ENCODE assay signal across 17 cellular contexts in genomic region chr20:35115606-35116005, GRCh38. TPM values are rescaled to one million over a fixed set of nuclear protein-coding genes. Genes with fewer than 3 reads are reported as not detected.
DNase-seq lines count a peak whose midpoint lies in the region; ATAC-seq and TF ChIP-seq lines count a peak whose summit lies in the region.
"Had no signal": no experiment of that assay in that cellular context is flagged by ENCODE, and none has a peak within 500 bp of the region (broad histone marks: within the 10 kb centered on the region; RNA-seq: fewer than 3 reads in every experiment).

No MANE protein-coding gene starts in this region.

- H3K36me3 ChIP-seq in cardiac muscle cell (peaks cover 2% of the 10 kb centered on the region), RWPE2 (ENCODE audit: low read depth) (peaks cover 54% of the 10 kb centered on the region), endodermal cell (ENCODE audit: control insufficient read depth, insufficient read depth, low read length) (peaks cover 30% of the 10 kb centered on the region), neutrophil (peaks cover 83% of the 10 kb centered on the region), stomach (peaks cover 27 to 86% (median 77%) of the 10 kb centered on the region in 4 donors)

- no peak for TF ChIP-seq EP300 in stomach (IDR thresholded peaks at IDR 0.05)

- TF ChIP-seq CTCF in cardiac muscle cell (IDR thresholded peaks at IDR 0.05; ENCODE audit: low read depth, low read length) (no peak), RWPE2 (IDR thresholded peaks at IDR 0.05; ENCODE audit: poor library complexity, severe bottlenecking) (no peak), endodermal cell (conservative IDR thresholded peaks at IDR 0.05) (no peak), neutrophil (IDR thresholded peaks at IDR 0.05) (no peak), stomach (IDR thresholded peaks at IDR 0.05) (no peak)

- H3K9me3 Mint-ChIP-seq in endodermal cell: no peaks in the 10 kb centered on the region
- H3K9me3 Mint-ChIP-seq in activated CD4-positive, alpha-beta T cell treated with anti-CD3 and anti-CD28 coated beads, Interleukin-2, amount 10 ng/mL, durations not matched to agents 7 days and 5 days: no peaks in the 10 kb centered on the region
- H3K9me3 Mint-ChIP-seq: IgD-negative memory B cell had no signal

- CTCF ChIA-PET in activated CD4-positive, alpha-beta T cell treated with anti-CD3 and anti-CD28 coated beads, Interleukin-2, amount 10 ng/mL, durations not matched to agents 7 days and 5 days (lab: Charles Lee): interaction anchor here (1.3 to 1.7 kb wide), 2 partner anchors 19 to 23 kb away, joined by 3 to 4 read pairs; no protein-coding TSS in a partner anchor

- no peak overlapping the region for H3K9ac ChIP-seq in endodermal cell (ENCODE audit: extremely low read depth, low read length, poor library complexity, severe bottlenecking)

- H3K9me3 ChIP-seq in cardiac muscle cell (ENCODE audit: low read depth) (no peaks in the 10 kb centered on the region), RWPE2 (ENCODE audit: severe bottlenecking) (no peaks in the 10 kb centered on the region), endodermal cell (ENCODE audit: control insufficient read depth, low read length) (no peaks in the 10 kb centered on the region), neutrophil (no peaks in the 10 kb centered on the region), stomach (no peaks in the 10 kb centered on the region)

- TF ChIP-seq POLR2A in stomach (IDR thresholded peaks at IDR 0.05): no peak

- peak overlapping the region; percentile 24 for H3K27ac Mint-ChIP-seq in endodermal cell
- no peak overlapping the region for H3K27ac Mint-ChIP-seq in activated CD4-positive, alpha-beta T cell treated with anti-CD3 and anti-CD28 coated beads, Interleukin-2, amount 10 ng/mL, durations not matched to agents 7 days and 5 days
- H3K27ac Mint-ChIP-seq: IgD-negative memory B cell had no signal

- H3K27ac ChIP-seq in cardiac muscle cell (peak overlapping the region; percentile 38), RWPE2 (ENCODE audit: poor library complexity, severe bottlenecking) (no peak overlapping the region), endodermal cell (ENCODE audit: low read depth, low read length) (no peak overlapping the region), neutrophil (peak overlapping the region; percentile 20), stomach (peak overlapping the region in 1 of 5 donors; percentile 61)

- H3K27me3 Mint-ChIP-seq in endodermal cell (ENCODE audit: insufficient read depth): no peaks in the 10 kb centered on the region
- no peaks in the 10 kb centered on the region for H3K27me3 Mint-ChIP-seq in activated CD4-positive, alpha-beta T cell treated with anti-CD3 and anti-CD28 coated beads, Interleukin-2, amount 10 ng/mL, durations not matched to agents 7 days and 5 days
- H3K27me3 Mint-ChIP-seq: IgD-negative memory B cell had no signal

- no peak overlapping the region for H3K4me3 ChIP-seq in cardiac muscle cell
- no peak overlapping the region for H3K4me3 ChIP-seq in RWPE2 (ENCODE audit: severe bottlenecking)
- H3K4me3 ChIP-seq in endodermal cell (ENCODE audit: low read length): no peak overlapping the region
- no peak overlapping the region for H3K4me3 ChIP-seq in neutrophil (ENCODE audit: low read depth in 1 of 2, low read length in 1 of 2)
- no peak overlapping the region for H3K4me3 ChIP-seq in stomach

- no peaks in the 10 kb centered on the region for H3K4me1 Mint-ChIP-seq in endodermal cell
- H3K4me1 Mint-ChIP-seq in activated CD4-positive, alpha-beta T cell treated with anti-CD3 and anti-CD28 coated beads, Interleukin-2, amount 10 ng/mL, durations not matched to agents 7 days and 5 days: no peaks in the 10 kb centered on the region
- H3K4me1 Mint-ChIP-seq: IgD-negative memory B cell had no signal

- ATAC-seq in Right ventricle myocardium inferior (no peak), RWPE2 (ENCODE audit: low read depth) (no peak), HG03565 (IDR thresholded peaks at IDR 0.05; ENCODE audit: unreplicated experiment) (no peak)

- peaks cover 52% of the 10 kb centered on the region for H3K36me3 Mint-ChIP-seq in endodermal cell (ENCODE audit: low read depth)
- H3K36me3 Mint-ChIP-seq in activated CD4-positive, alpha-beta T cell treated with anti-CD3 and anti-CD28 coated beads, Interleukin-2, amount 10 ng/mL, durations not matched to agents 7 days and 5 days (ENCODE audit: low read depth): peaks cover 45% of the 10 kb centered on the region
- H3K36me3 Mint-ChIP-seq: IgD-negative memory B cell had no signal

- H3K4me1 ChIP-seq in cardiac muscle cell (ENCODE audit: low read depth): no peaks in the 10 kb centered on the region
- H3K4me1 ChIP-seq in RWPE2 (ENCODE audit: insufficient read depth, poor library complexity, severe bottlenecking): peaks cover 10% of the 10 kb centered on the region
- H3K4me1 ChIP-seq in endodermal cell (ENCODE audit: control insufficient read depth, insufficient read depth, low read length): no peaks in the 10 kb centered on the region
- peaks cover 0 to 3% of the 10 kb centered on the region in 2 experiments for H3K4me1 ChIP-seq in neutrophil (ENCODE audit: control insufficient read depth in 1 of 2, insufficient read depth in 1 of 2, low read depth in 1 of 2, low read length in 1 of 2)
- H3K4me1 ChIP-seq in stomach: peaks cover 0 to 2% (median 0%) of the 10 kb centered on the region in 4 donors

- 91 to 97% methylated on average over 7 to 11 of the region's 11 CpGs for WGBS in endodermal cell (ENCODE audit: insufficient coverage in 1 of 2, insufficient read length in 1 of 2), 2 experiments
- 84 to 94% (median 88%) methylated on average over 11 of the region's 11 CpGs for WGBS in stomach, 5 donors

- intact Hi-C loops in Right ventricle myocardium inferior (cut with DNase I) (no loop called here), stomach (cut with DNase I; ENCODE audit: low total_unique reads) (no loop called here)

- no peak overlapping the region for H3K4me3 Mint-ChIP-seq in endodermal cell
- no peak overlapping the region for H3K4me3 Mint-ChIP-seq in activated CD4-positive, alpha-beta T cell treated with anti-CD3 and anti-CD28 coated beads, Interleukin-2, amount 10 ng/mL, durations not matched to agents 7 days and 5 days
- H3K4me3 Mint-ChIP-seq: IgD-negative memory B cell had no signal

- no peaks in the 10 kb centered on the region for H3K27me3 ChIP-seq in cardiac muscle cell
- H3K27me3 ChIP-seq in RWPE2 (ENCODE audit: insufficient read depth, poor library complexity, severe bottlenecking): no peaks in the 10 kb centered on the region
- H3K27me3 ChIP-seq in endodermal cell (ENCODE audit: control insufficient read depth, insufficient read depth, low read length, poor library complexity, severe bottlenecking): no peaks in the 10 kb centered on the region
- no peaks in the 10 kb centered on the region for H3K27me3 ChIP-seq in neutrophil
- no peaks in the 10 kb centered on the region for H3K27me3 ChIP-seq in stomach

- DNase-seq in cardiac muscle cell (ENCODE audit: low read depth in 1 of 2, low spot score in 1 of 2) (no peak), Right ventricle myocardium inferior (ENCODE audit: missing footprints) (no peak), RWPE2 (ENCODE audit: low spot score) (peak; percentile 75), endodermal cell (no peak), stomach (no peak)
- DNase-seq in activated CD4-positive, alpha-beta T cell treated with anti-CD3 and anti-CD28 coated beads, Interleukin-2, amount 10 ng/mL, durations not matched to agents 7 days and 5 days: no peak
- DNase-seq: Calu3, DMS53, NCI-H1105 treated with DMSO at 0.1 percent for 48 hours, NCI-H1694 treated with DMSO at 0.1 percent for 48 hours, NCI-H2107, NCI-H226, NCI-H524 treated with DMSO at 0.1 percent for 48 hours, Right ventricle myocardium superior had no signal

- POLR2A ChIA-PET in activated CD4-positive, alpha-beta T cell treated with anti-CD3 and anti-CD28 coated beads, Interleukin-2, amount 10 ng/mL, durations not matched to agents 7 days and 5 days (lab: Charles Lee): no interaction called here

RNA-seq across cellular contexts. Expression of gene TRPC4AP, which starts 23.0 kb away (rescaled TPM):
- total RNA-seq in cardiac muscle cell (113 and 120 TPM in 2 replicates), Right ventricle myocardium inferior (35.3 TPM), endodermal cell (100 to 1,000 TPM in 1 of 2 donors, 10 to 100 TPM in 1; 84.2 to 103 TPM), stomach (10 to 100 TPM; 26.3 to 89.0 (median 68.3) TPM)
- polyA plus RNA-seq in cardiac muscle cell (123 and 131 TPM in 2 replicates), stomach (10 to 100 TPM; 26.2 to 37.4 (median 29.6) TPM)
- 74.2 TPM for polyA plus RNA-seq in endodermal cell (2013, experiment 1 of 2)
- polyA plus RNA-seq in endodermal cell (2013, experiment 2 of 2): 68.6 TPM
- total RNA-seq in activated CD4-positive, alpha-beta T cell treated with anti-CD3 and anti-CD28 coated beads, Interleukin-2, amount 10 ng/mL, durations not matched to agents 7 days and 5 days: 10 to 100 TPM; 48.8 to 49.4 TPM

RNA-seq across cellular contexts. Expression of gene EDEM2, which starts 31.5 kb away (rescaled TPM):
- 40.1 and 42.1 TPM in 2 replicates for total RNA-seq in cardiac muscle cell
- polyA plus RNA-seq in cardiac muscle cell: 57.5 and 66.2 TPM in 2 replicates
- total RNA-seq in Right ventricle myocardium inferior: 12.7 TPM
- 10 to 100 TPM; 21.4 to 32.2 TPM for total RNA-seq in endodermal cell
- 13.0 TPM for polyA plus RNA-seq in endodermal cell (2013, experiment 1 of 2)
- 12.2 TPM for polyA plus RNA-seq in endodermal cell (2013, experiment 2 of 2)
- total RNA-seq in activated CD4-positive, alpha-beta T cell treated with anti-CD3 and anti-CD28 coated beads, Interleukin-2, amount 10 ng/mL, durations not matched to agents 7 days and 5 days: 10 to 100 TPM; 22.8 to 25.0 TPM
- total RNA-seq in stomach: 10 to 100 TPM in 4 of 5 donors, 1 to 10 TPM in 1; 8.4 to 55.8 (median 15.8) TPM
- polyA plus RNA-seq in stomach: 10 to 100 TPM in 1 of 3 donors, 1 to 10 TPM in 2; 7.9 to 11.6 (median 9.2) TPM

RNA-seq across cellular contexts. Expression of gene PROCR, which starts 56.3 kb away (rescaled TPM):
- total RNA-seq in cardiac muscle cell (8.2 and 11.6 TPM in 2 replicates), Right ventricle myocardium inferior (10.5 TPM), endodermal cell (1 to 10 TPM; 2.4 to 6.8 TPM), stomach (10 to 100 TPM in 2 of 5 donors, 1 to 10 TPM in 3; 4.0 to 37.6 (median 7.8) TPM)
- polyA plus RNA-seq in cardiac muscle cell (12.5 and 13.7 TPM in 2 replicates), stomach (10 to 100 TPM; 15.0 to 31.2 (median 27.6) TPM)
- polyA plus RNA-seq in endodermal cell (2013, experiment 1 of 2): 5.9 TPM
- polyA plus RNA-seq in endodermal cell (2013, experiment 2 of 2): 5.2 TPM
- total RNA-seq in activated CD4-positive, alpha-beta T cell treated with anti-CD3 and anti-CD28 coated beads, Interleukin-2, amount 10 ng/mL, durations not matched to agents 7 days and 5 days: under 1 TPM; 0.35 to 0.50 TPM
- polyA plus RNA-seq: IgD-negative memory B cell had no signal

Comparison
In these comparisons a context has a peak if more than half of its experiments do, and no peak if none do; other contexts are left out.
1. H3K27ac ChIP-seq: peak in cardiac muscle cell (single experiment) and neutrophil (single experiment); none in RWPE2 (single experiment) and endodermal cell (single experiment).